In genomic region chr2:162065767-162066166, GRCh38 we compare ENCODE assay signal across 20 cellular contexts. TPM values are rescaled to one million over a fixed set of nuclear protein-coding genes. Genes with fewer than 3 reads are reported as not detected.
DNase-seq lines count a peak whose midpoint lies in the region; ATAC-seq and TF ChIP-seq lines count a peak whose summit lies in the region.
"Had no signal": no experiment of that assay in that cellular context is flagged by ENCODE, and none has a peak within 500 bp of the region (broad histone marks: within the 10 kb centered on the region; RNA-seq: fewer than 3 reads in every experiment).

No MANE protein-coding gene starts in this region.

- no peak overlapping the region for H2AFZ ChIP-seq in DND-41 (ENCODE audit: low read depth, low read length)
- H2AFZ ChIP-seq in MM.1S (ENCODE audit: low read length), result no peak overlapping the region

- no peaks in the 10 kb centered on the region for H3F3A ChIP-seq in MM.1S (ENCODE audit: insufficient read depth, low read length)

- intact Hi-C loops in mucosa of descending colon (cut with DNase I, micrococcal nuclease), result no loop called here

- H3K9me3 ChIP-seq in DND-41 (ENCODE audit: insufficient read depth, low read length, severe bottlenecking) (no peaks in the 10 kb centered on the region), mucosa of descending colon (no peaks in the 10 kb centered on the region), MM.1S (replicated peaks; ENCODE audit: insufficient read depth, low read length) (no peaks in the 10 kb centered on the region)
- H3K9me3 ChIP-seq: thyroid gland had no signal

- H3K4me2 ChIP-seq in DND-41 (ENCODE audit: insufficient read depth, low read length) (no peak overlapping the region), MM.1S (ENCODE audit: low read depth, low read length) (no peak overlapping the region)

- peak; percentile 14 for DNase-seq in COLO668 (lab: John Stamatoyannopoulos, UW; ENCODE audit: unreplicated experiment)
- DNase-seq in DND-41, result no peak
- peak; percentile 47 for DNase-seq in NCI-H345 (lab: John Stamatoyannopoulos, UW)
- DNase-seq in mucosa of descending colon, result no peak
- no peak for DNase-seq in MM.1S
- no peak for DNase-seq in cerebellum (ENCODE audit: low spot score)
- DNase-seq: activated CD4-positive, alpha-beta T cell treated with anti-CD3 and anti-CD28 coated beads for 4 hours; cerebellar nuclear complex; GDM1; head of caudate nucleus; naive thymus-derived CD8-positive, alpha-beta T cell; NCI-H2107; NCI-H526; OCI-M1; stimulated activated CD4-positive, alpha-beta T cell treated with anti-CD3 and anti-CD28 coated beads, Interleukin-4, amount 100 ng/mL, for 1 hour; stimulated activated naive CD8-positive, alpha-beta T cell treated with anti-CD3 and anti-CD28 coated beads, Interleukin-15, Interleukin-2, amounts not matched to agents 100 U/mL and 50 U/mL, for 24 hours; thyroid gland had no signal

- no peak for ATAC-seq in DND-41 (ENCODE audit: insufficient read depth, low read depth)
- ATAC-seq in mucosa of descending colon, result peak; percentile 34
- ATAC-seq in HG02870 (IDR thresholded peaks at IDR 0.05; ENCODE audit: unreplicated experiment), result no peak
- ATAC-seq: naive thymus-derived CD8-positive, alpha-beta T cell; Right ventricle myocardium inferior; stimulated activated naive CD8-positive, alpha-beta T cell treated with anti-CD3 and anti-CD28 coated beads, Interleukin-15, Interleukin-2, amounts not matched to agents 100 U/mL and 50 U/mL, for 24 hours had no signal

- H3K79me2 ChIP-seq in DND-41 (ENCODE audit: insufficient read depth, low read length) (peaks cover 99% of the 10 kb centered on the region), MM.1S (ENCODE audit: low read length) (no peaks in the 10 kb centered on the region)

- H3K4me3 ChIP-seq in DND-41 (ENCODE audit: low read depth in 1 of 2, low read length in 2 of 2) (no peak overlapping the region), mucosa of descending colon (no peak overlapping the region), MM.1S (ENCODE audit: low read length) (no peak overlapping the region)
- H3K4me3 ChIP-seq: thyroid gland had no signal

- TF ChIP-seq CTCF in DND-41 (IDR thresholded peaks at IDR 0.05; ENCODE audit: borderline replicate concordance, extremely low read depth, low read length, poor library complexity, severe bottlenecking) (no peak), mucosa of descending colon (IDR thresholded peaks at IDR 0.05) (no peak), MM.1S (IDR thresholded peaks at IDR 0.05; ENCODE audit: low read length) (no peak)

- H3K27me3 ChIP-seq in DND-41 (ENCODE audit: insufficient read depth, low read length, poor library complexity), result no peaks in the 10 kb centered on the region
- H3K27me3 ChIP-seq in MM.1S (replicated peaks; ENCODE audit: insufficient read depth, low read length), result no peaks in the 10 kb centered on the region
- H3K27me3 ChIP-seq: thyroid gland had no signal

- H3K4me1 ChIP-seq in DND-41 (ENCODE audit: insufficient read depth, low read length), result peaks cover 85% of the 10 kb centered on the region
- peaks cover 7% of the 10 kb centered on the region for H3K4me1 ChIP-seq in mucosa of descending colon (ENCODE audit: low read depth)
- H3K4me1 ChIP-seq in MM.1S (ENCODE audit: low read length), result peaks cover 7% of the 10 kb centered on the region; the same call in 1 of the 2 replicates
- H3K4me1 ChIP-seq: thyroid gland had no signal

- no peaks in the 10 kb centered on the region for H3K9me2 ChIP-seq in MM.1S (replicated peaks; ENCODE audit: insufficient read depth, low read length)

- H4K20me1 ChIP-seq in DND-41 (ENCODE audit: insufficient read depth, low read length) (peaks cover 12% of the 10 kb centered on the region; the same call in 1 of the 2 replicates), MM.1S (ENCODE audit: insufficient read depth, low read length) (no peaks in the 10 kb centered on the region)

- no peak overlapping the region for H3K9ac ChIP-seq in DND-41 (ENCODE audit: low read depth, low read length)
- H3K9ac ChIP-seq in MM.1S (ENCODE audit: low read length), result no peak overlapping the region

- peaks cover 84% of the 10 kb centered on the region for H3K36me3 ChIP-seq in DND-41 (ENCODE audit: insufficient read depth, low read length)
- H3K36me3 ChIP-seq in mucosa of descending colon (ENCODE audit: low read depth), result no peaks in the 10 kb centered on the region
- no peaks in the 10 kb centered on the region for H3K36me3 ChIP-seq in MM.1S (replicated peaks; ENCODE audit: insufficient read depth, low read length)
- H3K36me3 ChIP-seq: thyroid gland had no signal

- H3K27ac ChIP-seq in DND-41 (ENCODE audit: low read length) (0 out of 2 replicates have a peak overlapping the region, but pooled peaks have one; percentile 23), MM.1S (ENCODE audit: low read length) (no peak overlapping the region)
- H3K27ac ChIP-seq: epithelial cell of prostate, thyroid gland had no signal

RNA-seq across cellular contexts. Expression of gene DPP4, which starts 8.2 kb away (rescaled TPM):
- total RNA-seq in mucosa of descending colon (10 to 100 TPM; 11.4 to 18.3 (median 12.0) TPM), cerebellum (1.2 TPM)

Comparison
In these comparisons a context has a peak if more than half of its experiments do, and no peak if none do; other contexts are left out.
1. DNase-seq: peak in COLO668 (single experiment) and NCI-H345 (single experiment); none in DND-41 (single experiment), mucosa of descending colon (0 of 3), MM.1S (single experiment) and cerebellum (single experiment).